Comparison of ENCODE assay signal across 6 cellular contexts in genomic region chr18:15001038-15001794, GRCh38.
DNase-seq lines count a peak whose midpoint lies in the region; ATAC-seq, FAIRE-seq and TF ChIP-seq lines count a peak whose summit lies in the region.
"Not testable (repeated sequence)": the region's sequence is repeated elsewhere in the genome, so short reads cannot be mapped to it uniquely, and the experiment has no call there.

No MANE protein-coding gene starts in this region.

- in situ Hi-C loops in GM13976 (cut with MboI; ENCODE audit: low sequenced_read_pairs, unreplicated experiment) = not testable (repeated sequence)

- not testable (repeated sequence) for TF ChIP-seq CTCF in GM13976 (IDR thresholded peaks at IDR 0.05; ENCODE audit: borderline replicate concordance, control extremely low read depth, extremely low read depth, insufficient read depth, missing control alignments); spleen (IDR thresholded peaks at IDR 0.05 in 8 of 11, conservative IDR thresholded peaks at IDR 0.05 in 3 of 11)

- not testable (repeated sequence) for H3K27ac Mint-ChIP-seq in activated CD4-positive, alpha-beta T cell treated with anti-CD3 and anti-CD28 coated beads, Interleukin-2, amount 10 ng/mL, durations not matched to agents 24 days and 14 days

- TF ChIP-seq POLR2A in spleen (IDR thresholded peaks at IDR 0.05) = not testable (repeated sequence)

- intact Hi-C loops in activated CD4-positive, alpha-beta T cell treated with anti-CD3 and anti-CD28 coated beads, Interleukin-2, amount 10 ng/mL, durations not matched to agents 24 days and 14 days (cut with micrococcal nuclease); left cardiac atrium (cut with DNase I); spleen (cut with DNase I; ENCODE audit: low total_unique reads): not testable (repeated sequence)

- peaks cover 0 to 88% (median 37%) of the 10 kb centered on the region in 8 donors for H3K9me3 ChIP-seq in spleen

- H3K27me3 ChIP-seq in spleen (replicated peaks in 1 of 7) = not testable (repeated sequence)

- FAIRE-seq in HTR-8/SVneo (lab: Jason Lieb, UNC) = peak; percentile 20
- peak; percentile 77 for FAIRE-seq in urothelium cell line (lab: Jason Lieb, UNC)

- H3K4me1 ChIP-seq in spleen = not testable (repeated sequence)

- not testable (repeated sequence) for H3K27me3 Mint-ChIP-seq in activated CD4-positive, alpha-beta T cell treated with anti-CD3 and anti-CD28 coated beads, Interleukin-2, amount 10 ng/mL, durations not matched to agents 24 days and 14 days

- not testable (repeated sequence) for H3K36me3 Mint-ChIP-seq in activated CD4-positive, alpha-beta T cell treated with anti-CD3 and anti-CD28 coated beads, Interleukin-2, amount 10 ng/mL, durations not matched to agents 24 days and 14 days (ENCODE audit: low read depth)

- ATAC-seq in left cardiac atrium = not testable (repeated sequence)

- H3K4me3 ChIP-seq in spleen = not testable (repeated sequence)

- WGBS in spleen, 5 donors = 88 to 94% (median 90%) methylated on average over 8 to 21 of the region's 21 CpGs

- H3K4me1 Mint-ChIP-seq in activated CD4-positive, alpha-beta T cell treated with anti-CD3 and anti-CD28 coated beads, Interleukin-2, amount 10 ng/mL, durations not matched to agents 24 days and 14 days = not testable (repeated sequence)

- not testable (repeated sequence) for H3K36me3 ChIP-seq in spleen

- H3K27ac ChIP-seq in spleen = not testable (repeated sequence)

- not testable (repeated sequence) for H3K4me3 Mint-ChIP-seq in activated CD4-positive, alpha-beta T cell treated with anti-CD3 and anti-CD28 coated beads, Interleukin-2, amount 10 ng/mL, durations not matched to agents 24 days and 14 days

- not testable (repeated sequence) for H3K9me3 Mint-ChIP-seq in activated CD4-positive, alpha-beta T cell treated with anti-CD3 and anti-CD28 coated beads, Interleukin-2, amount 10 ng/mL, durations not matched to agents 24 days and 14 days

- DNase-seq in GM13976 (ENCODE audit: low spot score) (peak; percentile 1), left cardiac atrium (peak; percentile 18), spleen (peak; percentile 54)
- not testable (repeated sequence) for DNase-seq in HTR-8/SVneo (ENCODE audit: insufficient read length, low spot score); urothelium cell line (ENCODE audit: low spot score)
- DNase-seq in activated CD4-positive, alpha-beta T cell treated with anti-CD3 and anti-CD28 coated beads, Interleukin-2, amount 10 ng/mL, durations not matched to agents 24 days and 14 days = peak; percentile 30
